In the genomic region with DNA sequence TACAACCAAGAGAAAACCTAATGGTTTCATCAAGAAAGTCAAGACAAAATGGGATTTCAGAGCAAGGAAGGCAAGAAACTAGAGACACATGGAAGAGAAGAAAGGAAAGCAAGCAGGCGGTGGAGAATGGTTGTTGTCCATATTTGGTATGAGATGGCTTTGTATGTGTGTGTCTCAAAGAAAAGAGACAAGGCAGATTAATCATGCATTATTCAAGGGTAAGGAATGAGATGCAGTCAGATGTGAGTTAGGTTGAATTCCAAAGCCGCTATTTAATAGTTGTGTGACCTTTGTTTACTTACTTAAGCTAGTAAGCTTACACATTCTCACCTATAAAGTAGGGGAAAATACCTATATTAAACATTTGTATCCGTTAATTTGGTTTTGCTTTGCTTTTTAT, we compare ENCODE assay signal across 15 cellular contexts.
DNase-seq lines count a peak whose midpoint lies in the region; ATAC-seq, FAIRE-seq and TF ChIP-seq lines count a peak whose summit lies in the region.
"Had no signal": no experiment of that assay in that cellular context is flagged by ENCODE, and none has a peak within 500 bp of the region (broad histone marks: within the 10 kb centered on the region; RNA-seq: fewer than 3 reads in every experiment).

No MANE protein-coding gene starts in this region.

- H3K36me3 ChIP-seq in osteoblast (ENCODE audit: insufficient read depth, low read length) = no peaks in the 10 kb centered on the region
- H3K36me3 ChIP-seq: stomach had no signal

- DNase-seq in ELR (ENCODE audit: low read depth) = peak; percentile 55
- peak; percentile 82 for DNase-seq in RCC 7860 (ENCODE audit: low spot score)
- peak; percentile 59 for DNase-seq in epithelial cell of proximal tubule (ENCODE audit: low read depth)
- DNase-seq in osteoblast (ENCODE audit: insufficient read length, low spot score, missing footprints) = no peak
- DNase-seq in SIG-M5 (lab: John Stamatoyannopoulos, UW) = no peak
- DNase-seq: activated CD4-positive, alpha-beta T cell treated with anti-CD3 and anti-CD28 coated beads, Interleukin-2, amount 50 U/mL, for 4 hours; CD4-positive, alpha-beta memory T cell; MV-4-11; OCI-M1; psoas muscle; stomach had no signal

- no peaks in the 10 kb centered on the region for H3K27me3 ChIP-seq in osteoblast (ENCODE audit: insufficient read depth, low read length)
- H3K27me3 ChIP-seq: stomach had no signal

- H4K20me1 ChIP-seq in osteoblast (ENCODE audit: insufficient read depth, low read length) = no peaks in the 10 kb centered on the region

- peak overlapping the region; percentile 27 for H3K4me2 ChIP-seq in osteoblast (ENCODE audit: insufficient read depth, low read length)

- no peak for TF ChIP-seq CTCF in epithelial cell of proximal tubule (conservative IDR thresholded peaks at IDR 0.05; ENCODE audit: low read depth, low read length)
- no peak for TF ChIP-seq CTCF in osteoblast (IDR thresholded peaks at IDR 0.05; ENCODE audit: extremely low read depth, low read depth, low read length)

- H2AFZ ChIP-seq in osteoblast (ENCODE audit: low read length) = peak overlapping the region; percentile 79

- peak overlapping the region; percentile 74 for H3K27ac ChIP-seq in osteoblast (ENCODE audit: low read depth, low read length)
- H3K27ac ChIP-seq: HL-60, psoas muscle, stomach had no signal

- FAIRE-seq in RCC 7860 (lab: Jason Lieb, UNC) = peak; percentile 79

- H3K9me3 ChIP-seq in osteoblast (ENCODE audit: low read depth, low read length) = no peaks in the 10 kb centered on the region
- H3K9me3 ChIP-seq: psoas muscle, stomach had no signal

- H3K4me3 ChIP-seq in epithelial cell of proximal tubule (ENCODE audit: low read depth, low read length) (no peak overlapping the region), osteoblast (ENCODE audit: insufficient read depth, low read length) (no peak overlapping the region)
- H3K4me3 ChIP-seq: psoas muscle, stomach had no signal

- peaks cover 28% of the 10 kb centered on the region for H3K4me1 ChIP-seq in osteoblast (ENCODE audit: insufficient read depth, low read length)
- H3K4me1 ChIP-seq: psoas muscle, stomach had no signal

- no peaks in the 10 kb centered on the region for H3K79me2 ChIP-seq in osteoblast (ENCODE audit: insufficient read depth, low read length)

- ATAC-seq in HG03095 (IDR thresholded peaks at IDR 0.05; ENCODE audit: unreplicated experiment) (no peak), GM21825 (IDR thresholded peaks at IDR 0.05; ENCODE audit: unreplicated experiment) (no peak), HG02938 (IDR thresholded peaks at IDR 0.05; ENCODE audit: unreplicated experiment) (no peak)
- ATAC-seq: psoas muscle had no signal

Comparison
In these comparisons a context has a peak if more than half of its experiments do, and no peak if none do; other contexts are left out.
1. DNase-seq: peak in ELR (single experiment), RCC 7860 (single experiment) and epithelial cell of proximal tubule (single experiment); none in osteoblast (single experiment) and SIG-M5 (single experiment).